8 cellular contexts compared by ENCODE assay signal in the genomic region with DNA sequence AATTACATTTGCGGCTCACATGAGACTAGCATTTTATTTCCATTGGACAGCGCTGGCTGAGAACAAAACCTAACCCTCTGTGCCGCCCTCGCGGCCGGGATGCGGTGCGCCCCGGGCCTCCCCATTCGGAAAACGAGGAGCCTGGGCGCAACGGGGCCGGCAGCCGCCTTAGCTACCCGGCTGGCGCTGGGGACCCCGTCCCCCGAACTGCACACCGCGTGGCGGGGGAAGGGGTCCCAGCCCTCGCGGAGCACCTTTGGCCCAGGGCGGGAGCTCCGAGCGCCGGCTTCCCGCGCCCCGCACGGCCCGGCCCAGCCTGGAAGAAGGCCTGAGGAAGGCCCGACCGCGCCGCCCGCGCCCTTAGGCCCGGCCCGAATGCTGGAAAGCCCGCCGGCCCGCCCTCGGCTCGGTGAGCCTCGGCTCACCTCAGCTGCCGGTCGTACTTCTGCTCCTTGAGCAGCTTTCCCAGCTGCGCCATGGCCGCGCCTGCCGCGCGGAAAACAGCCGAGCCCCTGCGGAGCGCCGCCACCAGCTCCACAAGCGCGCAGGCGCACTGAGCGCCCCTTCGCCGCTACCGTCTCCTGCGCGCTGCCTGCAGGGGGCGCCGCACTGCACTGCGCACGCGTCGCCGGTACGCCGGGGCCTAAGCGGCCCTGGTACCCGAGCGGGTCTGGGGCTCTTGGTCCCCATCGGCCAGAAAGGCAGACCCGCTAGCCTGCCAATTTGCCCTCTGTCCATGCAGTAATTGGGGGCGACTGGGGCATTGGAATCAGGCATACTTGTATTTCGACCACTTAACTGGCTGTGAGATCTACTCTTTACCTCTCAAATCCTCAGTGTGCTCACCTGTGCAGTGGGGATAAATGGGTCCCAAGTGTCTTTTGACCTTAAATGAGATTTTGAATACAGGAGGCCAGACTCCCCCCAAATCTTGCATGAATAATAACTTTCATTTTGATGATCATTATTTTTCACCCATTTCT. TPM values are rescaled to one million over a fixed set of nuclear protein-coding genes. Genes with fewer than 3 reads are reported as not detected.
DNase-seq lines count a peak whose midpoint lies in the region; ATAC-seq, FAIRE-seq and TF ChIP-seq lines count a peak whose summit lies in the region.

A gene (minus strand): TSS at position 555 of the 983 bp plus-strand sequence. CDS start 77 bp downstream, at position 478.

- H3K9me3 ChIP-seq in psoas muscle = no peaks in the 10 kb centered on the region

- DNase-seq in GM12891 (ENCODE audit: insufficient read length, low spot score) = peak; percentile 93
- DNase-seq in NCI-H1436 (lab: John Stamatoyannopoulos, UW) = peak; percentile 87
- peak; percentile 78 to 92 (median 84) for DNase-seq in T-helper 1 cell
- peak; percentile 72 for DNase-seq in amniotic epithelial cell (ENCODE audit: low read depth)
- DNase-seq in left ventricle myocardium superior = peak; percentile 95
- DNase-seq in psoas muscle = peak; percentile 88 to 94
- peak; percentile 97 for DNase-seq in urothelium cell line (ENCODE audit: low spot score)

- intact Hi-C loops in left ventricle myocardium superior (cut with micrococcal nuclease) (no loop called here), psoas muscle (cut with DNase I) (loop anchor here (1.0 to 2.0 kb wide), 2 partner anchors 36 to 37 kb away; no protein-coding TSS in a partner anchor)

- peak within 1 kb of the TSS; percentile 89 for H3K27ac ChIP-seq in psoas muscle

- peak; percentile 99 for FAIRE-seq in GM12891 (lab: Jason Lieb, UNC)
- no peak for FAIRE-seq in urothelium cell line (lab: Jason Lieb, UNC)

- peak within 1 kb of the TSS; percentile 84 for H3K4me3 ChIP-seq in psoas muscle

- no peaks in the 10 kb centered on the region for H3K27me3 ChIP-seq in psoas muscle (ENCODE audit: insufficient read depth in 3 of 3, low read length in 2 of 3)

- H3K36me3 ChIP-seq in psoas muscle (ENCODE audit: insufficient read depth in 1 of 2, low read depth in 1 of 2) = peaks cover 2 to 30% of the 10 kb centered on the region in 2 donors

- H3K4me1 ChIP-seq in psoas muscle = peaks cover 14% of the 10 kb centered on the region

- TF ChIP-seq POLR2A in GM12891 (IDR thresholded peaks at IDR 0.05; ENCODE audit: low read depth, low read length) = peak; percentile 64; the same call in 1 of the 2 replicates

- peak; percentile 98 for TF ChIP-seq CTCF in psoas muscle (IDR thresholded peaks at IDR 0.05)

- 0 to 1% (median 1%) methylated on average over 57 to 84 of the region's 84 CpGs for WGBS in psoas muscle, 3 donors

- peak; percentile 87 for ATAC-seq in HG02840 (IDR thresholded peaks at IDR 0.05; ENCODE audit: low FRiP score, unreplicated experiment)
- ATAC-seq in left ventricle myocardium superior = peak; percentile 99
- ATAC-seq in psoas muscle = peak; percentile 98 to 99 (median 98)

TF ChIP-seq in GM12891, 5 proteins besides CTCF, POLR2A, EP300 and RAD21:
- TF ChIP-seq TAF1 (IDR thresholded peaks at IDR 0.05; ENCODE audit: low read depth, low read length) (peak; percentile 23; the same call in 1 of the 2 replicates), POU2F2 (IDR thresholded peaks at IDR 0.05; ENCODE audit: low read depth, low read length) (no peak), POLR2AphosphoS5 (IDR thresholded peaks at IDR 0.05; ENCODE audit: low read depth, low read length) (peak; percentile 68; the same call in 1 of the 2 replicates)

RNA-seq across cellular contexts. Expression of the gene that starts here (rescaled TPM):
- 52.3 TPM for polyA plus RNA-seq in GM12891 (2012; ENCODE audit: low read depth, missing spikeins)
- total RNA-seq in left ventricle myocardium superior (35.7 TPM), psoas muscle (10 to 100 TPM; 23.8 to 34.4 (median 30.8) TPM)
- 10 to 100 TPM; 22.7 to 46.1 (median 33.0) TPM for polyA plus RNA-seq in psoas muscle

Comparison
In these comparisons a context has a peak if more than half of its experiments do, and no peak if none do; other contexts are left out.
1. Peak in every context shown above with its lines: DNase-seq, ATAC-seq, H3K4me3 ChIP-seq and H3K27ac ChIP-seq.